In the genomic region with DNA sequence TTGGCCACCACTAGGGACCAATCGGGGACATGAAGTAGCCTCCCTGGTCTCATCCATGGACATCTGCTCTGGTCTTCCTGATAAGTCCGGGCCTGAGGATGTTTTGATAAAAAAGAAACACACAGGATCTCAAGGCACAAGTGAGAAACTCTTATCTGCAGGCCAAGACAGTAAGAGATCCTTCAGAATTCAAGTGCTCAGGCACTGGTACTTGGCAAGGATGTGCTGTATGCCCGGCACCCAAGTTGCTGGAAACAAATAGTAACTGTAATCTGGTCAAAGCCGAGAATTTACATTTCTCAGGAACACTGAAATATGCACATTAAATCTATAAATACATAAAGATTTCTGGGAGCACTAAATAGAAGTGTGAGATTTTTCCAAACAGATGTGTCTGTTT, we compare ENCODE assay signal across 8 cellular contexts.
"Had no signal": no experiment of that assay in that cellular context is flagged by ENCODE, and none has a peak within 500 bp of the region (broad histone marks: within the 10 kb centered on the region; RNA-seq: fewer than 3 reads in every experiment).

No MANE protein-coding gene starts in this region.

- H3K4me1 ChIP-seq: HAP-1 had no signal

- H3K36me3 ChIP-seq: HAP-1 had no signal

- H3K27ac ChIP-seq: GM23248 had no signal

- ATAC-seq: HCT116, K562 had no signal

- H3K9me3 ChIP-seq: HAP-1 had no signal

- DNase-seq: GM23248, GOT3, H7, HFFc6, IMR-90 had no signal

- H3K4me3 ChIP-seq: GM23248, HAP-1, K562 had no signal
